In genomic region chr2:128789776-128790455, GRCh38 we compare ENCODE assay signal across 11 cellular contexts.
"Had no signal": no experiment of that assay in that cellular context is flagged by ENCODE, and none has a peak within 500 bp of the region (broad histone marks: within the 10 kb centered on the region; RNA-seq: fewer than 3 reads in every experiment).

No MANE protein-coding gene starts in this region.

- H3K36me3 ChIP-seq: esophagus muscularis mucosa, SJSA1, thyroid gland had no signal

- H3K4me1 ChIP-seq: SJSA1 had no signal

- H3K27me3 ChIP-seq: thyroid gland had no signal

- DNase-seq: activated B cell treated with CpG ODN at 0.5 μM for 24 hours; activated CD4-positive, alpha-beta T cell treated with anti-CD3 and anti-CD28 coated beads for 48 hours; activated naive CD4-positive, alpha-beta T cell treated with anti-CD3 and anti-CD28 coated beads, Interleukin-2, amount 50 U/mL, for 16 hours; activated T-cell treated with anti-CD3 and anti-CD28 coated beads, Interleukin-2, amount 50 U/mL, for 1 hour; hippocampal formation; kidney glomerular epithelial cell; nephron progenitor cell; stimulated activated CD4-positive, alpha-beta T cell treated with anti-CD3 and anti-CD28 coated beads, Interleukin-12 subunit alpha, Interleukin-12 subunit beta, amount 100 ng/mL, for 4 hours had no signal

- H3K9me3 ChIP-seq: esophagus muscularis mucosa, SJSA1, thyroid gland had no signal

- H3K27ac ChIP-seq: esophagus muscularis mucosa, SJSA1, thyroid gland had no signal

- H3K4me3 ChIP-seq: esophagus muscularis mucosa, SJSA1, thyroid gland had no signal
